In the genomic region with DNA sequence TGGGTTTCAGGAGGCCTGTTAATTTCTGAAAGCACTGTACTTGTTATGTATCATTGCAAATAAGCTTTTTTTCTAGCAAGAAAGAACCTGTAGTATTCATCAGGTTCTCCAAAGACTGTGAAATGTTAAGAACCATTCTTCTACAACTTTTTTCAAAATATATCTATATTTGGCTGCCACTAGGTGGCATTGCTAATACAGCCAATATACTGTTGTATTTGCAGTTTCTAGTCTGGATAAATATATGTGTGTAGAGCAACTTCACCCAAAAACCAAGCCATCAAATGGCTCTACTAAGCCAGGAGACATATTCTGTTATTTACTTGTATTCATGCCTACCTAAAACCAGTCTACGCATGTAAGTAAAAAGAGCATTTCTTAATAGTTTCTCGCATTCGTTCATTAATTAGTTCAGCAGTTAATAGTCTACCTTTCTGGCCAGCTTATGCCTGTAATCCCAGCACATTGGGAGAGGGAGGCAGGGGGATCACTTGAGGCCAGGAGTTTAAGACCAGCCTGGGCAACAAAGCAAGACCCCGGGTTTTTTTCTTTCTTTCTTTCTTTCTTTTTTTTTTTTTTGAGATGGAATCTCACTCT, we compare ENCODE assay signal across 8 cellular contexts. TPM values are rescaled to one million over a fixed set of nuclear protein-coding genes. Genes with fewer than 3 reads are reported as not detected.
DNase-seq lines count a peak whose midpoint lies in the region; ATAC-seq and TF ChIP-seq lines count a peak whose summit lies in the region.

No MANE protein-coding gene starts in this region.

- ATAC-seq in GM18858 (IDR thresholded peaks at IDR 0.05; ENCODE audit: unreplicated experiment) (no peak), GM21619 (IDR thresholded peaks at IDR 0.05; ENCODE audit: unreplicated experiment) (no peak)

- H3K27ac ChIP-seq in brain microvascular endothelial cell: no peak overlapping the region

- in situ Hi-C loops in brain microvascular endothelial cell (cut with HindIII; ENCODE audit: low pct_ligation_motif_present, low sequenced_read_pairs): no loop called here

- no peak overlapping the region for H3K4me3 ChIP-seq in brain microvascular endothelial cell (ENCODE audit: low read depth, low read length)

- H3K36me3 ChIP-seq in brain microvascular endothelial cell (replicated peaks): no peaks in the 10 kb centered on the region

- H3K27me3 ChIP-seq in brain microvascular endothelial cell (replicated peaks): no peaks in the 10 kb centered on the region

- DNase-seq in A172 (ENCODE audit: low spot score): peak; percentile 67
- peak; percentile 48 for DNase-seq in EL
- DNase-seq in NCI-H2227 (lab: John Stamatoyannopoulos, UW; ENCODE audit: unreplicated experiment): peak; percentile 13
- no peak for DNase-seq in brain microvascular endothelial cell
- peak; percentile 33 for DNase-seq in left kidney (ENCODE audit: low read depth, low spot score)
- no peak for DNase-seq in 8988T

- TF ChIP-seq CTCF in brain microvascular endothelial cell (IDR thresholded peaks at IDR 0.05; ENCODE audit: low read depth, low read length, missing control alignments): peak; percentile 48

RNA-seq across cellular contexts. Expression of gene VMP1, which starts 39.5 kb away (rescaled TPM):
- 345 and 392 TPM in 2 replicates for total RNA-seq in A172 (2014; rRNA removed; shearing (Covaris generic))

RNA-seq across cellular contexts. Expression of gene PTRH2, which starts 39.7 kb away (rescaled TPM):
- 51.7 and 60.5 TPM in 2 replicates for total RNA-seq in A172 (2014; rRNA removed; shearing (Covaris generic))

Comparison
In these comparisons a context has a peak if more than half of its experiments do, and no peak if none do; other contexts are left out.
1. DNase-seq: peak in A172 (single experiment), EL (single experiment), NCI-H2227 (single experiment) and left kidney (single experiment); none in brain microvascular endothelial cell (single experiment) and 8988T (single experiment).